Comparison of ENCODE assay signal across 10 cellular contexts in genomic region chr16:2962334-2963073, GRCh38. TPM values are rescaled to one million over a fixed set of nuclear protein-coding genes. Genes with fewer than 3 reads are reported as not detected.
DNase-seq lines count a peak whose midpoint lies in the region; ATAC-seq and TF ChIP-seq lines count a peak whose summit lies in the region.
"Had no signal": no experiment of that assay in that cellular context is flagged by ENCODE, and none has a peak within 500 bp of the region (broad histone marks: within the 10 kb centered on the region; RNA-seq: fewer than 3 reads in every experiment).

No MANE protein-coding gene starts in this region.

- H3K4me3 ChIP-seq in DND-41 (ENCODE audit: low read depth in 1 of 2, low read length in 2 of 2) = no peak overlapping the region
- peak overlapping the region; percentile 38; the same call in 1 of the 2 replicates for H3K4me3 ChIP-seq in iPS-18c (ENCODE audit: insufficient read depth, low read depth, low read length)
- no peak overlapping the region for H3K4me3 ChIP-seq in gastroesophageal sphincter
- no peak overlapping the region for H3K4me3 ChIP-seq in lower lobe of right lung

- H3K9ac ChIP-seq in DND-41 (ENCODE audit: low read depth, low read length) = no peak overlapping the region

- 7% methylated on average over 4 of the region's 28 CpGs; no CpG with 5 or more reads in 1 of the 2 donors for WGBS in gastroesophageal sphincter (ENCODE audit: low coverage in 1 of 2), 2 donors

- POLR2A ChIA-PET in RWPE1 (lab: Yijun Ruan, JAX; ENCODE audit: low non-redundant PET) = interaction anchor here (0.7 kb wide), 1 partner anchor 1309 kb away, joined by 3 read pairs; no protein-coding TSS in a partner anchor

- CTCF ChIA-PET in RWPE1 (lab: Yijun Ruan, JAX) = interaction anchor here (0.6 to 0.8 kb wide), 7 partner anchors 15 to 1192 kb away, joined by 3 to 4 read pairs (median 3); no protein-coding TSS in a partner anchor

- H3K9me3 ChIP-seq in DND-41 (ENCODE audit: insufficient read depth, low read length, severe bottlenecking) (no peaks in the 10 kb centered on the region), iPS-18c (ENCODE audit: control insufficient read depth, insufficient read depth, low read length) (no peaks in the 10 kb centered on the region), gastroesophageal sphincter (no peaks in the 10 kb centered on the region), lower lobe of right lung (no peaks in the 10 kb centered on the region)

- DNase-seq in DND-41 (no peak), RWPE1 (ENCODE audit: low spot score) (no peak), lower lobe of right lung (no peak), NCI-H2081 (lab: John Stamatoyannopoulos, UW) (no peak)

- peak overlapping the region; percentile 99 for H3K27ac ChIP-seq in 22Rv1
- H3K27ac ChIP-seq in DND-41 (ENCODE audit: low read length) = no peak overlapping the region
- peak overlapping the region; percentile 66 for H3K27ac ChIP-seq in RWPE1
- H3K27ac ChIP-seq in gastroesophageal sphincter = no peak overlapping the region
- H3K27ac ChIP-seq in lower lobe of right lung = no peak overlapping the region
- H3K27ac ChIP-seq: epithelial cell of prostate had no signal

- no peak overlapping the region for H2AFZ ChIP-seq in DND-41 (ENCODE audit: low read depth, low read length)

- H3K27me3 ChIP-seq in DND-41 (ENCODE audit: insufficient read depth, low read length, poor library complexity) (peaks cover 24% of the 10 kb centered on the region), gastroesophageal sphincter (peaks cover 100% of the 10 kb centered on the region), lower lobe of right lung (ENCODE audit: low read depth) (peaks cover 86% of the 10 kb centered on the region)

- no peak overlapping the region for H3K4me2 ChIP-seq in DND-41 (ENCODE audit: insufficient read depth, low read length)

- TF ChIP-seq POLR2A in gastroesophageal sphincter (IDR thresholded peaks at IDR 0.05) = no peak

- TF ChIP-seq CTCF in 22Rv1 (IDR thresholded peaks at IDR 0.05) (no peak), DND-41 (IDR thresholded peaks at IDR 0.05; ENCODE audit: borderline replicate concordance, extremely low read depth, low read length, poor library complexity, severe bottlenecking) (no peak), RWPE1 (conservative IDR thresholded peaks at IDR 0.05; ENCODE audit: low read depth) (no peak), gastroesophageal sphincter (IDR thresholded peaks at IDR 0.05) (no peak), lower lobe of right lung (IDR thresholded peaks at IDR 0.05) (no peak)

- H3K4me1 ChIP-seq in DND-41 (ENCODE audit: insufficient read depth, low read length) (peaks cover 15% of the 10 kb centered on the region; the same call in 1 of the 2 replicates), gastroesophageal sphincter (peaks cover 7 to 50% (median 33%) of the 10 kb centered on the region in 3 donors), lower lobe of right lung (peaks cover 41% of the 10 kb centered on the region)

- intact Hi-C loops in lower lobe of right lung (cut with DNase I) = no loop called here

- peaks cover 11% of the 10 kb centered on the region; the same call in 1 of the 2 replicates for H4K20me1 ChIP-seq in DND-41 (ENCODE audit: insufficient read depth, low read length)

- H3K36me3 ChIP-seq in DND-41 (ENCODE audit: insufficient read depth, low read length) (no peaks in the 10 kb centered on the region), gastroesophageal sphincter (no peaks in the 10 kb centered on the region), lower lobe of right lung (no peaks in the 10 kb centered on the region)

- TF ChIP-seq EP300 in gastroesophageal sphincter (IDR thresholded peaks at IDR 0.05) = no peak

- ATAC-seq in DND-41 (ENCODE audit: insufficient read depth, low read depth) (peak; percentile 5; the same call in 2 of the 3 replicates), gastroesophageal sphincter (no peak), lower lobe of right lung (no peak), HG03521 (IDR thresholded peaks at IDR 0.05; ENCODE audit: unreplicated experiment) (no peak)

- H3K79me2 ChIP-seq in DND-41 (ENCODE audit: insufficient read depth, low read length) = no peaks in the 10 kb centered on the region

RNA-seq across cellular contexts. Expression of gene KREMEN2, which starts 1.6 kb away (rescaled TPM):
- total RNA-seq in gastroesophageal sphincter (not detected), lower lobe of right lung (not detected)
- total RNA-seq: CD4-positive, alpha-beta memory T cell had no signal

RNA-seq across cellular contexts. Expression of gene PAQR4, which starts 6.6 kb away (rescaled TPM):
- total RNA-seq in gastroesophageal sphincter (1 to 10 TPM; 1.9 to 6.4 (median 4.1) TPM), lower lobe of right lung (10.8 TPM)

RNA-seq across cellular contexts. Expression of gene PKMYT1, which starts 17.7 kb away (rescaled TPM):
- total RNA-seq in gastroesophageal sphincter (1 to 10 TPM in 2 of 4 donors, not detected in 2; 1.6 to 1.7 TPM), lower lobe of right lung (4.0 TPM)

RNA-seq across cellular contexts. Expression of gene CLDN9, which starts 50.2 kb away (rescaled TPM):
- total RNA-seq in gastroesophageal sphincter (under 1 TPM in 2 of 4 donors, not detected in 2; 0.32 to 0.39 TPM), lower lobe of right lung (1.0 TPM)
- total RNA-seq: CD4-positive, alpha-beta memory T cell had no signal

RNA-seq across cellular contexts. Expression of gene FLYWCH1, which starts 50.8 kb away (rescaled TPM):
- total RNA-seq in gastroesophageal sphincter (10 to 100 TPM; 34.5 to 66.5 (median 51.2) TPM), lower lobe of right lung (34.7 TPM)

Comparison
In these comparisons a context has a peak if more than half of its experiments do, and no peak if none do; other contexts are left out.
1. H3K27ac ChIP-seq: peak in 22Rv1 (single experiment) and RWPE1 (single experiment); none in DND-41 (single experiment), gastroesophageal sphincter (0 of 4) and lower lobe of right lung (single experiment).